ENCODE assay signal across 16 cellular contexts in genomic region chr11:12245091-12245490, GRCh38.
DNase-seq lines count a peak whose midpoint lies in the region; ATAC-seq and TF ChIP-seq lines count a peak whose summit lies in the region.
"Had no signal": no experiment of that assay in that cellular context is flagged by ENCODE, and none has a peak within 500 bp of the region (broad histone marks: within the 10 kb centered on the region; RNA-seq: fewer than 3 reads in every experiment).

No MANE protein-coding gene starts in this region.

- H3K27me3 Mint-ChIP-seq in stimulated activated naive CD8-positive, alpha-beta T cell treated with anti-CD3 and anti-CD28 coated beads, Interleukin-15, amount 100 ng/mL, for 72 hours: no peaks in the 10 kb centered on the region
- H3K27me3 Mint-ChIP-seq in activated naive CD4-positive, alpha-beta T cell treated with anti-CD3 and anti-CD28 coated beads, Interleukin-2, amount 10 ng/mL, durations not matched to agents 7 days and 5 days: no peaks in the 10 kb centered on the region
- H3K27me3 Mint-ChIP-seq in Calu3 (ENCODE audit: unreplicated experiment): no peaks in the 10 kb centered on the region

- H3K9me3 ChIP-seq in HEK293 (ENCODE audit: control insufficient read depth, insufficient read depth, low read depth, low read length) (no peaks in the 10 kb centered on the region), stomach smooth muscle (ENCODE audit: control insufficient read depth in 2 of 2, low read length in 2 of 2) (no peaks in the 10 kb centered on the region)

- peaks cover 31% of the 10 kb centered on the region for H3K4me1 Mint-ChIP-seq in stimulated activated naive CD8-positive, alpha-beta T cell treated with anti-CD3 and anti-CD28 coated beads, Interleukin-15, amount 100 ng/mL, for 72 hours
- H3K4me1 Mint-ChIP-seq in activated naive CD4-positive, alpha-beta T cell treated with anti-CD3 and anti-CD28 coated beads, Interleukin-2, amount 10 ng/mL, durations not matched to agents 7 days and 5 days: peaks cover 27% of the 10 kb centered on the region
- H3K4me1 Mint-ChIP-seq in Calu3 (ENCODE audit: low read depth, unreplicated experiment): peaks cover 57% of the 10 kb centered on the region
- H3K4me1 Mint-ChIP-seq: stimulated activated memory B cell treated with anti-CD40 and anti-IgM and Interleukin-4, amounts not matched to agents 10 μg/mL and 1 μg/mL and 100 μg/mL, for 72 hours had no signal

- H3K4me3 ChIP-seq in HEK293 (ENCODE audit: low read depth, low read length) (no peak overlapping the region), stomach smooth muscle (ENCODE audit: low read length in 2 of 2) (no peak overlapping the region)

- H3K36me3 ChIP-seq in HEK293 (ENCODE audit: control insufficient read depth in 2 of 2, insufficient read depth in 1 of 2, low read length in 2 of 2) (no peaks in the 10 kb centered on the region), stomach smooth muscle (ENCODE audit: control insufficient read depth in 2 of 2, insufficient read depth in 2 of 2, low read length in 2 of 2) (peaks cover 19 to 45% of the 10 kb centered on the region in 2 donors)

- POLR2A ChIA-PET in HEK293 (lab: Yijun Ruan, JAX): no interaction called here

- H3K27ac ChIP-seq in HEK293 (ENCODE audit: extremely low read depth, low read depth, low read length) (no peak overlapping the region), stomach smooth muscle (ENCODE audit: low read length) (peak overlapping the region; percentile 67)

- no peaks in the 10 kb centered on the region for H3K4me1 ChIP-seq in HEK293 (ENCODE audit: control insufficient read depth, insufficient read depth, low read length)
- H3K4me1 ChIP-seq in stomach smooth muscle (ENCODE audit: control insufficient read depth, insufficient read depth, low read length): peaks cover 90% of the 10 kb centered on the region

- DNase-seq in RPMI8226 (peak; percentile 64), head of caudate nucleus (peak in 28 of 42 donors; percentile 14 to 70 (median 42)), Calu3 (no peak)
- DNase-seq in stimulated activated naive CD8-positive, alpha-beta T cell treated with anti-CD3 and anti-CD28 coated beads, Interleukin-15, amount 100 ng/mL, for 72 hours: no peak
- no peak for DNase-seq in activated naive CD4-positive, alpha-beta T cell treated with anti-CD3 and anti-CD28 coated beads, Interleukin-2, amount 10 ng/mL, durations not matched to agents 7 days and 5 days
- DNase-seq: activated CD4-positive, alpha-beta T cell treated with anti-CD3 and anti-CD28 coated beads, Interleukin-2, amount 50 U/mL, for 1 hour; activated naive CD4-positive, alpha-beta T cell treated with anti-CD3 and anti-CD28 coated beads for 36 hours; cortex of kidney; foreskin melanocyte; left cardiac atrium; NCI-H1417; NCI-H2171 treated with DMSO at 0.1 percent for 48 hours had no signal

- peak overlapping the region in 1 of 2 donors; percentile 13 for H3K9ac ChIP-seq in stomach smooth muscle (ENCODE audit: low read length in 2 of 2)

- no peak overlapping the region for H3K4me3 Mint-ChIP-seq in stimulated activated naive CD8-positive, alpha-beta T cell treated with anti-CD3 and anti-CD28 coated beads, Interleukin-15, amount 100 ng/mL, for 72 hours
- H3K4me3 Mint-ChIP-seq in activated naive CD4-positive, alpha-beta T cell treated with anti-CD3 and anti-CD28 coated beads, Interleukin-2, amount 10 ng/mL, durations not matched to agents 7 days and 5 days: no peak overlapping the region
- no peak overlapping the region for H3K4me3 Mint-ChIP-seq in Calu3 (ENCODE audit: low read depth, unreplicated experiment)
- H3K4me3 Mint-ChIP-seq: activated naive CD4-positive, alpha-beta T cell treated with anti-CD3 and anti-CD28 coated beads for 36 hours; mesothelial cell of epicardium; stimulated activated memory B cell treated with anti-CD40 and anti-IgM and Interleukin-4, amounts not matched to agents 10 μg/mL and 1 μg/mL and 100 μg/mL, for 72 hours had no signal

- H3K27ac Mint-ChIP-seq in stimulated activated naive CD8-positive, alpha-beta T cell treated with anti-CD3 and anti-CD28 coated beads, Interleukin-15, amount 100 ng/mL, for 72 hours: peak overlapping the region in 1 of 2 donors; percentile 19
- H3K27ac Mint-ChIP-seq in activated naive CD4-positive, alpha-beta T cell treated with anti-CD3 and anti-CD28 coated beads, Interleukin-2, amount 10 ng/mL, durations not matched to agents 7 days and 5 days: no peak overlapping the region
- H3K27ac Mint-ChIP-seq in Calu3 (ENCODE audit: unreplicated experiment): no peak overlapping the region
- H3K27ac Mint-ChIP-seq: activated naive CD4-positive, alpha-beta T cell treated with anti-CD3 and anti-CD28 coated beads for 36 hours; mesothelial cell of epicardium; stimulated activated memory B cell treated with anti-CD40 and anti-IgM and Interleukin-4, amounts not matched to agents 10 μg/mL and 1 μg/mL and 100 μg/mL, for 72 hours had no signal

- H3K9me3 Mint-ChIP-seq in stimulated activated naive CD8-positive, alpha-beta T cell treated with anti-CD3 and anti-CD28 coated beads, Interleukin-15, amount 100 ng/mL, for 72 hours: no peaks in the 10 kb centered on the region
- H3K9me3 Mint-ChIP-seq in activated naive CD4-positive, alpha-beta T cell treated with anti-CD3 and anti-CD28 coated beads, Interleukin-2, amount 10 ng/mL, durations not matched to agents 7 days and 5 days: no peaks in the 10 kb centered on the region
- H3K9me3 Mint-ChIP-seq in Calu3 (ENCODE audit: low read depth, unreplicated experiment): no peaks in the 10 kb centered on the region
- H3K9me3 Mint-ChIP-seq: activated naive CD4-positive, alpha-beta T cell treated with anti-CD3 and anti-CD28 coated beads for 36 hours; mesothelial cell of epicardium; stimulated activated memory B cell treated with anti-CD40 and anti-IgM and Interleukin-4, amounts not matched to agents 10 μg/mL and 1 μg/mL and 100 μg/mL, for 72 hours had no signal

- H3K36me3 Mint-ChIP-seq in activated naive CD4-positive, alpha-beta T cell treated with anti-CD3 and anti-CD28 coated beads, Interleukin-2, amount 10 ng/mL, durations not matched to agents 7 days and 5 days: peaks cover 6% of the 10 kb centered on the region
- H3K36me3 Mint-ChIP-seq in Calu3 (ENCODE audit: insufficient read depth, unreplicated experiment): peaks cover 74% of the 10 kb centered on the region
- H3K36me3 Mint-ChIP-seq: mesothelial cell of epicardium; stimulated activated memory B cell treated with anti-CD40 and anti-IgM and Interleukin-4, amounts not matched to agents 10 μg/mL and 1 μg/mL and 100 μg/mL, for 72 hours had no signal

- intact Hi-C loops in head of caudate nucleus (cut with DNase I): no loop called here
- intact Hi-C loops in Calu3 (cut with micrococcal nuclease; ENCODE audit: unreplicated experiment): loop anchor here (5.0 kb wide), 1 partner anchor 37 kb away; no protein-coding TSS in a partner anchor

- CTCF ChIA-PET in HEK293 (lab: Yijun Ruan, JAX) (interaction anchor here (1.4 to 2.4 kb wide), 2 partner anchors 9 to 198 kb away, joined by 3 to 10 read pairs; no protein-coding TSS in a partner anchor), Calu3 (lab: Charles Lee) (no interaction called here)
- CTCF ChIA-PET in activated naive CD4-positive, alpha-beta T cell treated with anti-CD3 and anti-CD28 coated beads, Interleukin-2, amount 10 ng/mL, durations not matched to agents 7 days and 5 days (lab: Charles Lee): interaction anchor here (1.2 kb wide), 1 partner anchor 197 kb away, joined by 3 read pairs; no protein-coding TSS in a partner anchor

- H3K27me3 ChIP-seq in stomach smooth muscle (ENCODE audit: control insufficient read depth in 1 of 2, insufficient read depth in 2 of 2, low read length in 2 of 2): no peaks in the 10 kb centered on the region

- no TSS peak for BruUV-seq in Calu3 (replicated peaks; lab: Mats Ljungman, UMichigan)

- no peak for TF ChIP-seq CTCF in HEK293 (tag by site-specific recombination; IDR thresholded peaks at IDR 0.05)
- TF ChIP-seq CTCF in Calu3 (IDR thresholded peaks at IDR 0.05; ENCODE audit: unreplicated experiment): no peak

- no peak for ATAC-seq in stimulated activated naive CD8-positive, alpha-beta T cell treated with anti-CD3 and anti-CD28 coated beads, Interleukin-15, amount 100 ng/mL, for 72 hours
- ATAC-seq: stimulated activated memory B cell treated with anti-CD40 and anti-IgM and Interleukin-4, amounts not matched to agents 10 μg/mL and 1 μg/mL and 100 μg/mL, for 72 hours had no signal

TF ChIP-seq in HEK293, 187 proteins besides CTCF, POLR2A, EP300 and RAD21:
- TF ChIP-seq FEZF1 (tag by site-specific recombination; IDR thresholded peaks at IDR 0.05) (no peak), ZBTB21 (tag by site-specific recombination; IDR thresholded peaks at IDR 0.05) (no peak), ZFHX2 (tag by site-specific recombination; conservative IDR thresholded peaks at IDR 0.05) (0 out of 2 replicates have a peak, but pooled peaks have one; percentile 12), SETDB1 (IDR thresholded peaks at IDR 0.05; ENCODE audit: insufficient read length, low read length) (no peak), ZNF335 (tag by site-specific recombination; conservative IDR thresholded peaks at IDR 0.05) (no peak), HOXA7 (CRISPR knock-in tag; IDR thresholded peaks at IDR 0.05; ENCODE audit: borderline replicate concordance) (no peak), KLF16 (tag by site-specific recombination; IDR thresholded peaks at IDR 0.05) (no peak)

Comparison
In these comparisons a context has a peak if more than half of its experiments do, and no peak if none do; other contexts are left out.
1. DNase-seq: peak in RPMI8226 (single experiment) and head of caudate nucleus (28 of 42); none in stimulated activated naive CD8-positive, alpha-beta T cell treated with anti-CD3 and anti-CD28 coated beads, Interleukin-15, amount 100 ng/mL, for 72 hours (0 of 2), activated naive CD4-positive, alpha-beta T cell treated with anti-CD3 and anti-CD28 coated beads, Interleukin-2, amount 10 ng/mL, durations not matched to agents 7 days and 5 days (single experiment) and Calu3 (single experiment).